In the genomic region with DNA sequence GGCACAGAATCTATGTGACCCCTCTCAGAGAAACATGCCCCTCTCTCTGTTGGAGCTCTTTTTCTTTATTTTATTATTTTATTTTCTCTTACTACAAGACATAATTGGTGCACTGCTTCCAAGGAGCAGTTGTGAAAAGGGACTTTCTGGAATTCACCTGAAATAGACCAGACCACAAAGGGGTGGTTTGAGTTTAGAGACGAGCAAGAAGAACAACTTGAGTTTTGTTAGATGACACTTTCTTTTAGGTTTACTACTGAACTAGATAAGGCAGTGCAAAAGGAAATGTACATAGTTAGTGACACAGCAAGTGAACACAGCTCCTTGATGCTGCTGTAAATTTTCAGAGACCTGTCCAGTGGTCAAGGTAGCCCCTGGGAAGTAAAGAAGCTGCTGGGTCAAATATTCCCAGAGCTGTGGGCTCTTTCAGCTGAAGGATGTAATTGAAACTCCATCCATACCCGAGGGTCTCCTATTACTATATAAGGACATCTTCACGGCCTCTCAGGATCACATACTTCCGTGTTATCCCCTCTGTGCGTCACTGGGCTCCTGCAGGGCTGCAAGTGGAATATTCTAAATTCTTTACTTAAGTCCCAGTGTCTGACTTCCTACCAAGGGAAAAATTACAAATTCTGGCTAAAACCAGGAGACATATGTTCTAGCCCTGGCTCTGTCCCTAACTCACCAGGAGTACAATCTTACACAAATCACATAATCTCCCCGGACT, we compare ENCODE assay signal across 21 cellular contexts.
A peak's percentile ranks its signal among the peaks of the same experiment; 100 is the strongest.
DNase-seq lines count a peak whose midpoint lies in the region; ATAC-seq and TF ChIP-seq lines count a peak whose summit lies in the region.
"Had no signal": no experiment of that assay in that cellular context is flagged by ENCODE, and none has a peak within 500 bp of the region (broad histone marks: within the 10 kb centered on the region; RNA-seq: fewer than 3 reads in every experiment).

No MANE protein-coding gene starts in this region.

- peaks cover 38% of the 10 kb centered on the region for H3K4me1 ChIP-seq in MM.1S (ENCODE audit: low read length)
- H3K4me1 ChIP-seq in mesendoderm (ENCODE audit: control insufficient read depth, low read depth, low read length) = no peaks in the 10 kb centered on the region
- no peaks in the 10 kb centered on the region for H3K4me1 ChIP-seq in suprapubic skin

- H3K36me3 ChIP-seq in MM.1S (replicated peaks; ENCODE audit: insufficient read depth, low read length) (no peaks in the 10 kb centered on the region), mesendoderm (ENCODE audit: control insufficient read depth, insufficient read depth, low read length) (no peaks in the 10 kb centered on the region), suprapubic skin (no peaks in the 10 kb centered on the region)
- H3K36me3 ChIP-seq: MG63 had no signal

- peak overlapping the region; percentile 4; the same call in 1 of the 2 replicates for H3K9ac ChIP-seq in MM.1S (ENCODE audit: low read length)
- H3K9ac ChIP-seq in mesendoderm (ENCODE audit: low read length) = no peak overlapping the region

- DNase-seq in A172 (ENCODE audit: low spot score) (peak; percentile 21), MM.1S (peak; percentile 58), fibroblast of villous mesenchyme (ENCODE audit: low read depth) (peak; percentile 48), mesendoderm (peak; percentile 69), suprapubic skin (ENCODE audit: low spot score in 2 of 2) (no peak), H4 (ENCODE audit: low spot score) (no peak), T-helper 1 cell (no peak)
- DNase-seq: 8988T, COR-L47, DMS153, EL, MG63, NCI-H1105 treated with DMSO at 0.1 percent for 48 hours, NCI-H187 treated with DMSO at 0.1 percent for 48 hours, NCI-H2171, NCI-H774, PC-9 had no signal

- H3K79me1 ChIP-seq in mesendoderm (ENCODE audit: low read length) = no peaks in the 10 kb centered on the region

- no peak for TF ChIP-seq EP300 in suprapubic skin (IDR thresholded peaks at IDR 0.05)

- no peaks in the 10 kb centered on the region for H4K20me1 ChIP-seq in MM.1S (ENCODE audit: insufficient read depth, low read length)

- H3K27me3 ChIP-seq in MM.1S (replicated peaks; ENCODE audit: insufficient read depth, low read length) = no peaks in the 10 kb centered on the region
- H3K27me3 ChIP-seq in mesendoderm (ENCODE audit: insufficient read depth, low read length, poor library complexity) = no peaks in the 10 kb centered on the region
- no peaks in the 10 kb centered on the region for H3K27me3 ChIP-seq in suprapubic skin
- H3K27me3 ChIP-seq: MG63 had no signal

- H3K4me3 ChIP-seq in MM.1S (ENCODE audit: low read length) (0 out of 2 replicates have a peak overlapping the region, but pooled peaks have one; percentile 11), fibroblast of villous mesenchyme (ENCODE audit: low read depth, low read length) (no peak overlapping the region), mesendoderm (ENCODE audit: low read length) (no peak overlapping the region), suprapubic skin (no peak overlapping the region)
- H3K4me3 ChIP-seq: GM23338, MG63, PC-9 had no signal

- no peak overlapping the region for H4K5ac ChIP-seq in mesendoderm (ENCODE audit: low read length)

- H3K56ac ChIP-seq in mesendoderm (ENCODE audit: low read length) = no peak overlapping the region

- H2AK5ac ChIP-seq in mesendoderm (ENCODE audit: low read length) = no peak overlapping the region

- no peak overlapping the region for H3K23ac ChIP-seq in mesendoderm (ENCODE audit: low read length)

- H4K8ac ChIP-seq in mesendoderm (ENCODE audit: low read depth, low read length) = no peak overlapping the region

- peak overlapping the region; percentile 3 for H3K18ac ChIP-seq in mesendoderm (ENCODE audit: low read length)

- no CpG with 5 or more reads among the region's 6 CpGs for WGBS in mesendoderm (ENCODE audit: extremely low coverage, insufficient coverage, low lambda C conversion rate)
- 86% methylated on average over 6 of the region's 6 CpGs for WGBS in suprapubic skin

- no peak for TF ChIP-seq POLR2A in suprapubic skin (IDR thresholded peaks at IDR 0.05)

- H3K9me3 ChIP-seq in MM.1S (replicated peaks; ENCODE audit: insufficient read depth, low read length) = no peaks in the 10 kb centered on the region
- H3K9me3 ChIP-seq in suprapubic skin = no peaks in the 10 kb centered on the region
- H3K9me3 ChIP-seq: MG63 had no signal

- ATAC-seq in HG03460 (IDR thresholded peaks at IDR 0.05; ENCODE audit: unreplicated experiment) = no peak
- ATAC-seq: GM23338 had no signal

- H3K27ac ChIP-seq in MM.1S (ENCODE audit: low read length) = peak overlapping the region; percentile 53; the same call in 1 of the 2 replicates
- H3K27ac ChIP-seq in mesendoderm (ENCODE audit: low read depth, low read length) = no peak overlapping the region
- no peak overlapping the region for H3K27ac ChIP-seq in suprapubic skin
- H3K27ac ChIP-seq: C4-2B, HL-60, PC-9 had no signal

- H3K79me2 ChIP-seq in MM.1S (ENCODE audit: low read length) = no peaks in the 10 kb centered on the region
- H3K79me2 ChIP-seq in mesendoderm (ENCODE audit: control insufficient read depth, insufficient read depth, low read length) = no peaks in the 10 kb centered on the region

- H3K9me2 ChIP-seq in MM.1S (replicated peaks; ENCODE audit: insufficient read depth, low read length) = no peaks in the 10 kb centered on the region

- no peak overlapping the region for H2BK120ac ChIP-seq in mesendoderm (ENCODE audit: low read depth, low read length)

- H2BK15ac ChIP-seq in mesendoderm (replicated peaks; ENCODE audit: low read depth) = no peak overlapping the region

- peak overlapping the region; percentile 55 for H2AFZ ChIP-seq in MM.1S (ENCODE audit: low read length)
- H2AFZ ChIP-seq: GM23338, PC-9 had no signal

- TF ChIP-seq CTCF in MM.1S (IDR thresholded peaks at IDR 0.05; ENCODE audit: low read length) (no peak), fibroblast of villous mesenchyme (IDR thresholded peaks at IDR 0.05; ENCODE audit: insufficient read depth, low read depth, low read length) (no peak), suprapubic skin (IDR thresholded peaks at IDR 0.05) (no peak)

- H3K4me2 ChIP-seq in MM.1S (ENCODE audit: low read depth, low read length) (peak overlapping the region; percentile 43), mesendoderm (ENCODE audit: low read length) (no peak overlapping the region)
- H3K4me2 ChIP-seq: GM23338, PC-9 had no signal

- no peak overlapping the region for H3K4ac ChIP-seq in mesendoderm (ENCODE audit: low read depth, low read length)

- H2BK5ac ChIP-seq in mesendoderm (ENCODE audit: low read length) = no peak overlapping the region

- peaks cover 5% of the 10 kb centered on the region; the same call in 1 of the 2 replicates for H3F3A ChIP-seq in MM.1S (ENCODE audit: insufficient read depth, low read length)

Comparison
In these comparisons a context has a peak if more than half of its experiments do, and no peak if none do; other contexts are left out.
1. DNase-seq: peak in A172 (single experiment), MM.1S (single experiment), fibroblast of villous mesenchyme (single experiment) and mesendoderm (single experiment); none in suprapubic skin (0 of 2), H4 (single experiment) and T-helper 1 cell (0 of 5).